In the genomic region with DNA sequence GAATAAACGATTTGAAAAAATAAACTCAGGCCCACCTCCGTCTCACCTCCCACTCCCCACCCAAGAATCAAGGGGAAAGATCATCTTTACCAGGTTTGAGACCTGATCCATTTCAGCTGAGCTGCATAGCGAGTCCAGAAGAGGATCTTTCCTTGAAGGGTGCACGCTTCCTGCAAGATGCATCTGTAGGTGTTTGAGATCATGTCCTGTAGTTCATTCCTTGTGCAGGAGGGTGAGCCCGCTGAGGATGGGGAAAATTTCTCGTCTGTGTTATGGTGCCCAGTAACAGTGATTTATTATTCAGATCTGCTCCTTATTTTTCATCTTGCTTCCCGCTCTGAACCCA, we compare ENCODE assay signal across 8 cellular contexts. TPM values are rescaled to one million over a fixed set of nuclear protein-coding genes. Genes with fewer than 3 reads are reported as not detected.
A peak's percentile ranks its signal among the peaks of the same experiment; 100 is the strongest.
DNase-seq lines count a peak whose midpoint lies in the region; ATAC-seq and TF ChIP-seq lines count a peak whose summit lies in the region.

No MANE protein-coding gene starts in this region.

- H3K27ac ChIP-seq in HUES6 (ENCODE audit: low read depth, low read length) = no peak overlapping the region
- no peak overlapping the region for H3K27ac ChIP-seq in mesodermal cell (ENCODE audit: low read depth, low read length, severe bottlenecking)

- ATAC-seq in GM21576 (IDR thresholded peaks at IDR 0.05; ENCODE audit: unreplicated experiment) = no peak

- H3K9me3 ChIP-seq in HUES6 (ENCODE audit: control insufficient read depth, insufficient read depth, low read depth, low read length) = no peaks in the 10 kb centered on the region
- H3K9me3 ChIP-seq in mesodermal cell (ENCODE audit: control insufficient read depth, low read length) = no peaks in the 10 kb centered on the region

- H3K4me1 ChIP-seq in HUES6 (ENCODE audit: control insufficient read depth, insufficient read depth, low read length) (peaks cover 26% of the 10 kb centered on the region), mesodermal cell (ENCODE audit: control insufficient read depth, insufficient read depth, low read length, poor library complexity, severe bottlenecking) (peaks cover 29% of the 10 kb centered on the region)

- peak overlapping the region; percentile 83 for H3K4me3 ChIP-seq in HUES6 (ENCODE audit: low read depth, low read length)
- H3K4me3 ChIP-seq in astrocyte of the spinal cord (ENCODE audit: low read depth, low read length) = peak overlapping the region; percentile 74
- peak overlapping the region; percentile 72 for H3K4me3 ChIP-seq in mesodermal cell (ENCODE audit: extremely low read depth, insufficient read depth, low read length, poor library complexity, severe bottlenecking)

- DNase-seq in Ammon's horn (ENCODE audit: low spot score) = peak; percentile 22
- no peak for DNase-seq in astrocyte of the spinal cord (ENCODE audit: low read depth, low spot score)
- DNase-seq in OCI-M1 (lab: John Stamatoyannopoulos, UW) = no peak
- no peak for DNase-seq in GM03348 (ENCODE audit: low spot score)
- no peak for DNase-seq in NAMALWA (ENCODE audit: low spot score)

- 50 to 58% methylated on average over 3 to 5 of the region's 7 CpGs for WGBS in mesodermal cell (ENCODE audit: insufficient coverage in 2 of 2), 2 experiments

- peak overlapping the region; percentile 68 for H3K9ac ChIP-seq in HUES6 (ENCODE audit: low read length)

- H3K36me3 ChIP-seq in HUES6 (ENCODE audit: control insufficient read depth, insufficient read depth, low read length) (no peaks in the 10 kb centered on the region), mesodermal cell (ENCODE audit: control insufficient read depth, insufficient read depth, low read length) (no peaks in the 10 kb centered on the region)

- TF ChIP-seq CTCF in astrocyte of the spinal cord (IDR thresholded peaks at IDR 0.05; ENCODE audit: low read depth, low read length) = no peak

- H3K27me3 ChIP-seq in HUES6 (ENCODE audit: control insufficient read depth, insufficient read depth, low read length) = no peaks in the 10 kb centered on the region

- in situ Hi-C loops in astrocyte of the spinal cord (cut with HindIII; ENCODE audit: low sequenced_read_pairs) = no loop called here

RNA-seq across cellular contexts. Expression of a gene that starts 0.6 kb away (rescaled TPM):
- 8.5 TPM for polyA plus RNA-seq in mesodermal cell (2013, experiment 1 of 2)
- polyA plus RNA-seq in mesodermal cell (2013, experiment 2 of 2) = 9.6 TPM

RNA-seq across cellular contexts. Expression of a gene that starts 0.8 kb away (rescaled TPM):
- 8.6 TPM for polyA plus RNA-seq in mesodermal cell (2013, experiment 1 of 2)
- 10.9 TPM for polyA plus RNA-seq in mesodermal cell (2013, experiment 2 of 2)

RNA-seq across cellular contexts. Expression of a gene that starts 26.8 kb away (rescaled TPM):
- 312 TPM for polyA plus RNA-seq in mesodermal cell (2013, experiment 1 of 2)
- 324 TPM for polyA plus RNA-seq in mesodermal cell (2013, experiment 2 of 2)
